ENCODE assay signal across 24 cellular contexts in genomic region chr10:119219747-119220320, GRCh38. TPM values are rescaled to one million over a fixed set of nuclear protein-coding genes. Genes with fewer than 3 reads are reported as not detected.
DNase-seq lines count a peak whose midpoint lies in the region; ATAC-seq and TF ChIP-seq lines count a peak whose summit lies in the region.
"Had no signal": no experiment of that assay in that cellular context is flagged by ENCODE, and none has a peak within 500 bp of the region (broad histone marks: within the 10 kb centered on the region; RNA-seq: fewer than 3 reads in every experiment).

No MANE protein-coding gene starts in this region.

- 0 out of 2 replicates have a peak overlapping the region, but pooled peaks have one; percentile 23 for H2AFZ ChIP-seq in GM23248
- H2AFZ ChIP-seq in smooth muscle cell (ENCODE audit: low read depth): no peak overlapping the region

- no peak for ATAC-seq in psoas muscle

- no peaks in the 10 kb centered on the region for H3K27me3 ChIP-seq in GM23248 (replicated peaks; ENCODE audit: insufficient read depth)
- no peaks in the 10 kb centered on the region for H3K27me3 ChIP-seq in psoas muscle (ENCODE audit: insufficient read depth in 3 of 3, low read length in 2 of 3)
- H3K27me3 ChIP-seq in smooth muscle cell (ENCODE audit: low read depth): no peaks in the 10 kb centered on the region
- H3K27me3 ChIP-seq: brain microvascular endothelial cell had no signal

- intact Hi-C loops in psoas muscle (cut with DNase I): no loop called here

- H3K9me3 ChIP-seq in GM23248 (ENCODE audit: low read depth) (no peaks in the 10 kb centered on the region), psoas muscle (no peaks in the 10 kb centered on the region), smooth muscle cell (replicated peaks; ENCODE audit: low read depth) (no peaks in the 10 kb centered on the region)
- H3K9me3 ChIP-seq: neutrophil, prostate gland had no signal

- peak overlapping the region; percentile 45 for H3K9ac ChIP-seq in GM23248
- no peak overlapping the region for H3K9ac ChIP-seq in smooth muscle cell (ENCODE audit: low read depth)

- H3F3A ChIP-seq in GM23248 (ENCODE audit: insufficient read depth): peaks cover 18% of the 10 kb centered on the region
- no peaks in the 10 kb centered on the region for H3F3A ChIP-seq in smooth muscle cell (ENCODE audit: low read depth)

- H3K36me3 ChIP-seq in GM23248 (ENCODE audit: low read depth): no peaks in the 10 kb centered on the region
- H3K36me3 ChIP-seq in psoas muscle (ENCODE audit: insufficient read depth in 1 of 2, low read depth in 1 of 2): no peaks in the 10 kb centered on the region
- no peaks in the 10 kb centered on the region for H3K36me3 ChIP-seq in smooth muscle cell (ENCODE audit: low read depth)
- H3K36me3 ChIP-seq: brain microvascular endothelial cell, neutrophil, prostate gland had no signal

- H3K4me1 ChIP-seq in GM23248 (ENCODE audit: insufficient read depth) (peaks cover 26% of the 10 kb centered on the region), psoas muscle (no peaks in the 10 kb centered on the region), smooth muscle cell (ENCODE audit: low read depth) (peaks cover 21% of the 10 kb centered on the region)
- H3K4me1 ChIP-seq: prostate gland had no signal

- in situ Hi-C loops in GM23248 (cut with MboI): no loop called here
- in situ Hi-C loops in GM13976 (cut with MboI; ENCODE audit: low sequenced_read_pairs, unreplicated experiment): no loop called here

- H3K4me3 ChIP-seq in GM23248: peak overlapping the region; percentile 38
- H3K4me3 ChIP-seq in psoas muscle: no peak overlapping the region
- no peak overlapping the region for H3K4me3 ChIP-seq in smooth muscle cell
- H3K4me3 ChIP-seq: prostate gland had no signal

- peak overlapping the region; percentile 71 for H3K4me2 ChIP-seq in GM23248 (ENCODE audit: unreplicated experiment)
- H3K4me2 ChIP-seq in smooth muscle cell: no peak overlapping the region

- no peaks in the 10 kb centered on the region for H3K9me2 ChIP-seq in GM23248 (ENCODE audit: insufficient read depth)

- peak; percentile 53 for DNase-seq in AG08395 (ENCODE audit: low spot score)
- peak; percentile 67 for DNase-seq in GM23248
- peak; percentile 92 for DNase-seq in fibroblast of gingiva (ENCODE audit: low read depth)
- DNase-seq in psoas muscle: no peak
- no peak for DNase-seq in GM13976 (ENCODE audit: low spot score)
- no peak for DNase-seq in NCI-H69 (lab: John Stamatoyannopoulos, UW)
- DNase-seq in activated CD4-positive, alpha-beta T cell treated with anti-CD3 and anti-CD28 coated beads, Interleukin-2, amount 50 U/mL, for 1 hour: no peak
- DNase-seq in smooth muscle cell (lab: John Stamatoyannopoulos, UW; ENCODE audit: unreplicated experiment): no peak
- DNase-seq: ACHN; activated B cell treated with CpG ODN at 0.5 μM for 24 hours; activated CD4-positive, alpha-beta memory T cell treated with anti-CD3 and anti-CD28 coated beads for 36 hours; brain microvascular endothelial cell; H9; hippocampal formation; NCI-H1417; NCI-H2107; small intestine; stimulated activated CD4-positive, alpha-beta T cell treated with anti-CD3 and anti-CD28 coated beads, Interleukin-4, amount 100 ng/mL, for 24 hours; stimulated activated naive CD4-positive, alpha-beta T cell treated with Interleukin-2 at 50 U/mL for 16 hours; T-helper 9 cell; trophoblast cell had no signal

- H4K20me1 ChIP-seq in GM23248 (ENCODE audit: insufficient read depth): no peaks in the 10 kb centered on the region
- H4K20me1 ChIP-seq in smooth muscle cell (ENCODE audit: low read depth): peaks cover 4% of the 10 kb centered on the region

- H3K27ac ChIP-seq in GM23248 (peak overlapping the region; percentile 57), psoas muscle (peak overlapping the region; percentile 9), smooth muscle cell (ENCODE audit: low read depth) (no peak overlapping the region)
- H3K27ac ChIP-seq: brain microvascular endothelial cell, neutrophil, prostate gland, RWPE1 had no signal

- 11 to 15% methylated on average over 6 of the region's 6 CpGs for WGBS in GM23248 (ENCODE audit: low coverage in 1 of 2, low lambda C conversion rate in 2 of 2, missing lambda C conversion rate in 2 of 2), 2 experiments
- 69 to 84% (median 80%) methylated on average over 6 of the region's 6 CpGs for WGBS in psoas muscle, 3 donors
- 76% methylated on average over 6 of the region's 6 CpGs for WGBS in smooth muscle cell (ENCODE audit: low lambda C conversion rate)

- TF ChIP-seq CTCF in psoas muscle (IDR thresholded peaks at IDR 0.05) (no peak), GM13976 (IDR thresholded peaks at IDR 0.05; ENCODE audit: borderline replicate concordance, control extremely low read depth, extremely low read depth, insufficient read depth, missing control alignments) (no peak), smooth muscle cell (IDR thresholded peaks at IDR 0.05; ENCODE audit: borderline replicate concordance, insufficient read depth, poor library complexity, severe bottlenecking) (no peak)

- H3K79me2 ChIP-seq in GM23248 (ENCODE audit: insufficient read depth) (peaks cover 90% of the 10 kb centered on the region), smooth muscle cell (ENCODE audit: low read depth) (peaks cover 30% of the 10 kb centered on the region)

RNA-seq across cellular contexts. Expression of gene GRK5, which starts 12.5 kb away (rescaled TPM):
- 13.7 and 16.4 TPM in 2 replicates for total RNA-seq in GM23248 (2014; rRNA removed; shearing (Covaris generic))
- 4.3 and 5.2 TPM in 2 replicates for polyA plus RNA-seq in GM23248 (2016; fragmentation: Nextera tagmentation; extraction: Ambion mirVana)
- 10 to 100 TPM in 2 of 4 donors, 1 to 10 TPM in 2; 8.0 to 15.5 (median 10.1) TPM for total RNA-seq in psoas muscle
- 1 to 10 TPM; 7.0 to 7.7 (median 7.3) TPM for polyA plus RNA-seq in psoas muscle
- total RNA-seq in smooth muscle cell: 5.2 and 7.0 TPM in 2 replicates
- polyA plus RNA-seq in smooth muscle cell: 4.4 and 5.0 TPM in 2 replicates

RNA-seq across cellular contexts. Expression of gene PRDX3, which starts 41.2 kb away (rescaled TPM):
- 246 TPM in 2 replicates for total RNA-seq in GM23248 (2014; rRNA removed; shearing (Covaris generic))
- polyA plus RNA-seq in GM23248 (2016; fragmentation: Nextera tagmentation; extraction: Ambion mirVana): 302 and 306 TPM in 2 replicates
- total RNA-seq in psoas muscle: 100 to 1,000 TPM; 186 to 212 (median 201) TPM
- polyA plus RNA-seq in psoas muscle: 100 to 1,000 TPM; 182 to 331 (median 204) TPM
- 156 and 162 TPM in 2 replicates for total RNA-seq in smooth muscle cell
- polyA plus RNA-seq in smooth muscle cell: 97.3 and 123 TPM in 2 replicates

RNA-seq across cellular contexts. Expression of gene SFXN4, which starts 54.3 kb away (rescaled TPM):
- 10.7 and 13.1 TPM in 2 replicates for total RNA-seq in GM23248 (2014; rRNA removed; shearing (Covaris generic))
- polyA plus RNA-seq in GM23248 (2016; fragmentation: Nextera tagmentation; extraction: Ambion mirVana) (17.4 and 17.6 TPM in 2 replicates), psoas muscle (10 to 100 TPM; 49.0 to 67.2 (median 65.7) TPM), smooth muscle cell (12.8 and 16.2 TPM in 2 replicates)
- total RNA-seq in psoas muscle (10 to 100 TPM; 37.1 to 48.9 (median 43.9) TPM), smooth muscle cell (7.9 and 12.2 TPM in 2 replicates)

Comparison
In these comparisons a context has a peak if more than half of its experiments do, and no peak if none do; other contexts are left out.
1. DNase-seq: peak in AG08395 (single experiment), GM23248 (single experiment) and fibroblast of gingiva (single experiment); none in psoas muscle (0 of 2), GM13976 (single experiment), NCI-H69 (single experiment), activated CD4-positive, alpha-beta T cell treated with anti-CD3 and anti-CD28 coated beads, Interleukin-2, amount 50 U/mL, for 1 hour (single experiment) and smooth muscle cell (single experiment).